9 cellular contexts compared by ENCODE assay signal in genomic region chr7:519974-520458, GRCh38. TPM values are rescaled to one million over a fixed set of nuclear protein-coding genes. Genes with fewer than 3 reads are reported as not detected.
DNase-seq lines count a peak whose midpoint lies in the region; ATAC-seq lines count a peak whose summit lies in the region.
"Had no signal": no experiment of that assay in that cellular context is flagged by ENCODE, and none has a peak within 500 bp of the region (broad histone marks: within the 10 kb centered on the region; RNA-seq: fewer than 3 reads in every experiment).

No MANE protein-coding gene starts in this region.

- DNase-seq in C1 segment of cervical spinal cord (lab: John Stamatoyannopoulos, UW) (peak in 9 of 14 donors; percentile 36 to 83 (median 60)), H7 (peak; percentile 96), T-cell (peak in 1 of 34 experiments; percentile 29), midbrain (lab: John Stamatoyannopoulos, UW) (peak; percentile 57)

- no peak overlapping the region for H3K27ac Mint-ChIP-seq in T-cell

- H3K27ac ChIP-seq in esophagus (ENCODE audit: low read depth in 2 of 2, low read length in 1 of 2) (peak overlapping the region; percentile 77 to 90), urinary bladder (ENCODE audit: low read depth) (no peak overlapping the region)
- H3K27ac ChIP-seq: KMS-11 had no signal

- peaks cover 9 to 45% of the 10 kb centered on the region in 2 donors for H3K27me3 Mint-ChIP-seq in T-cell

- peak overlapping the region; percentile 83 for H3K4me3 ChIP-seq in H7 (ENCODE audit: insufficient read depth, low read depth, low read length)
- H3K4me3 ChIP-seq in esophagus (ENCODE audit: low read depth in 1 of 2, low read length in 2 of 2), result peak overlapping the region; percentile 41 to 58
- H3K4me3 ChIP-seq in urinary bladder (ENCODE audit: low read depth, low read length), result peak overlapping the region; percentile 58

- CTCF ChIA-PET in T-cell (lab: Charles Lee), result no interaction called here

- H3K36me3 Mint-ChIP-seq in T-cell, result no peaks in the 10 kb centered on the region

- POLR2A ChIA-PET in T-cell (lab: Charles Lee), result no interaction called here

- H3K4me3 Mint-ChIP-seq in T-cell, result no peak overlapping the region

- peak in 3 of 4 experiments; percentile 11 to 26 (median 13) for ATAC-seq in T-cell (replicated peaks in 1 of 4)
- ATAC-seq in GM19395 (IDR thresholded peaks at IDR 0.05; ENCODE audit: unreplicated experiment), result no peak
- ATAC-seq in GM21390 (IDR thresholded peaks at IDR 0.05; ENCODE audit: unreplicated experiment), result no peak

- WGBS in esophagus, 2 donors, result 0 to 1% methylated on average over 9 to 53 of the region's 53 CpGs
- WGBS in urinary bladder, result under 1% methylated on average over 52 of the region's 53 CpGs

- peaks cover 6 to 20% (median 12%) of the 10 kb centered on the region in 3 donors for H3K4me1 Mint-ChIP-seq in T-cell

- peaks cover 0 to 3% of the 10 kb centered on the region in 2 donors for H3K9me3 ChIP-seq in esophagus (ENCODE audit: control insufficient read depth in 2 of 2, insufficient read depth in 1 of 2, low read depth in 1 of 2, low read length in 1 of 2)

- H3K27me3 ChIP-seq in H7 (ENCODE audit: control insufficient read depth, insufficient read depth, low read length), result peaks cover 45% of the 10 kb centered on the region
- H3K27me3 ChIP-seq in esophagus (ENCODE audit: control insufficient read depth in 1 of 2, insufficient read depth in 2 of 2, low read length in 2 of 2), result no peaks in the 10 kb centered on the region

- no peaks in the 10 kb centered on the region for H3K9me3 Mint-ChIP-seq in T-cell

- H3K4me1 ChIP-seq in esophagus (ENCODE audit: control insufficient read depth in 2 of 2, insufficient read depth in 2 of 2, low read length in 1 of 2) (peaks cover 6 to 12% of the 10 kb centered on the region in 2 donors), urinary bladder (ENCODE audit: insufficient read depth) (peaks cover 3% of the 10 kb centered on the region)

- H3K36me3 ChIP-seq in H7 (replicated peaks; ENCODE audit: control insufficient read depth, insufficient read depth, low read length) (no peaks in the 10 kb centered on the region), esophagus (ENCODE audit: control insufficient read depth in 2 of 2, insufficient read depth in 2 of 2, low read length in 1 of 2) (no peaks in the 10 kb centered on the region), urinary bladder (ENCODE audit: insufficient read depth) (no peaks in the 10 kb centered on the region)

RNA-seq across cellular contexts. Expression of gene PDGFA, which starts 0.4 kb away (rescaled TPM):
- total RNA-seq in H7 (2014; rRNA removed; shearing (Covaris generic)), result 149 and 202 TPM in 2 replicates
- total RNA-seq in T-cell, result under 1 TPM in 4 of 5 donors, not detected in 1; 0.58 to 0.85 (median 0.74) TPM
- polyA plus RNA-seq in esophagus, result 1 to 10 TPM; 5.5 to 6.1 TPM
- total RNA-seq in urinary bladder, result 28.9 TPM
- polyA plus RNA-seq in urinary bladder, result 25.1 TPM

Comparison
In these comparisons a context has a peak if more than half of its experiments do, and no peak if none do; other contexts are left out.
1. ATAC-seq: peak in T-cell (3 of 4); none in GM19395 (single experiment) and GM21390 (single experiment).
2. RNA of gene PDGFA, which starts 0.4 kb away (total RNA-seq): 149 to 202 TPM in H7 and 28.9 TPM in urinary bladder (single experiment); 0.58 to 0.85 TPM in T-cell; every median in the first group is over 10 times any median in the second.
3. Peak in every context shown above with its lines, with median percentiles within 50 percentile points of each other: H3K4me3 ChIP-seq.